In genomic region chr5:74685979-74686631, GRCh38 we compare ENCODE assay signal across 8 cellular contexts. TPM values are rescaled to one million over a fixed set of nuclear protein-coding genes. Genes with fewer than 3 reads are reported as not detected.
DNase-seq lines count a peak whose midpoint lies in the region; ATAC-seq and TF ChIP-seq lines count a peak whose summit lies in the region.

No MANE protein-coding gene starts in this region.

- CTCF ChIA-PET in CD8-positive, alpha-beta T cell (lab: Charles Lee), result interaction anchor here (1.5 kb wide), 1 partner anchor 81 kb away, joined by 3 read pairs; the partner anchor contains the start of genes GFM2 and NSA2
- CTCF ChIA-PET in mammary epithelial cell (lab: Charles Lee; ENCODE audit: low non-redundant PET), result no interaction called here

- H3K4me3 Mint-ChIP-seq in CD8-positive, alpha-beta T cell, result peak overlapping the region; percentile 85

- no peak for TF ChIP-seq CTCF in CD8-positive, alpha-beta T cell (IDR thresholded peaks at IDR 0.05)
- TF ChIP-seq CTCF in mammary epithelial cell (conservative IDR thresholded peaks at IDR 0.05 in 1 of 2, IDR thresholded peaks at IDR 0.05 in 1 of 2; ENCODE audit: extremely low read depth in 1 of 2, insufficient read depth in 1 of 2, low read depth in 1 of 2, low read length in 2 of 2) (no peak), right lobe of liver (IDR thresholded peaks at IDR 0.05) (no peak), tibial artery (IDR thresholded peaks at IDR 0.05) (no peak)

- H3K4me1 ChIP-seq in CD8-positive, alpha-beta T cell (ENCODE audit: insufficient read depth, low read length), result peaks cover 9% of the 10 kb centered on the region
- H3K4me1 ChIP-seq in HUES64 (ENCODE audit: insufficient read depth, low read length) (0 out of 2 replicates have a peak, but pooled peaks cover 3% of the 10 kb centered on the region), mammary epithelial cell (ENCODE audit: insufficient read depth, low read length) (peaks cover 17% of the 10 kb centered on the region), right lobe of liver (peaks cover 0 to 20% (median 3%) of the 10 kb centered on the region in 4 donors), tibial artery (peaks cover 0 to 20% (median 17%) of the 10 kb centered on the region in 4 donors)

- H3K9me3 ChIP-seq in CD8-positive, alpha-beta T cell (ENCODE audit: low read length), result no peaks in the 10 kb centered on the region
- H3K9me3 ChIP-seq in HUES64 (ENCODE audit: insufficient read depth, low read depth, low read length) (no peaks in the 10 kb centered on the region), mammary epithelial cell (replicated peaks; ENCODE audit: insufficient read depth, low read length) (no peaks in the 10 kb centered on the region), right lobe of liver (no peaks in the 10 kb centered on the region), tibial artery (no peaks in the 10 kb centered on the region)

- H3K36me3 ChIP-seq in CD8-positive, alpha-beta T cell (ENCODE audit: insufficient read depth, low read length), result peaks cover 4% of the 10 kb centered on the region
- H3K36me3 ChIP-seq in HUES64 (ENCODE audit: insufficient read depth, low read length) (peaks cover 21% of the 10 kb centered on the region), mammary epithelial cell (ENCODE audit: insufficient read depth, low read length) (peaks cover 14% of the 10 kb centered on the region), right lobe of liver (peaks cover 0 to 12% (median 2%) of the 10 kb centered on the region in 4 donors), tibial artery (peaks cover 4 to 17% (median 14%) of the 10 kb centered on the region in 3 donors)

- peak overlapping the region; percentile 76 for H3K4me2 ChIP-seq in mammary epithelial cell (ENCODE audit: insufficient read depth, low read depth, low read length)

- peaks cover 24% of the 10 kb centered on the region for H3K4me1 Mint-ChIP-seq in CD8-positive, alpha-beta T cell (ENCODE audit: low read depth)

- TSS peak; percentile 14 for BruUV-seq in mammary epithelial cell (replicated peaks; lab: Mats Ljungman, UMichigan)

- POLR2A ChIA-PET in CD8-positive, alpha-beta T cell (lab: Charles Lee), result no interaction called here

- in situ Hi-C loops in mammary epithelial cell (cut with MboI; ENCODE audit: low sequenced_read_pairs in 2 of 2), result no loop called here

- H3K36me3 Mint-ChIP-seq in CD8-positive, alpha-beta T cell, result peaks cover 21% of the 10 kb centered on the region

- peak overlapping the region; percentile 78 for H3K4me3 ChIP-seq in CD8-positive, alpha-beta T cell (ENCODE audit: low read depth, low read length)
- H3K4me3 ChIP-seq in HUES64 (ENCODE audit: low read length) (peak overlapping the region; percentile 77), mammary epithelial cell (replicated peaks in 1 of 3; ENCODE audit: insufficient read depth in 1 of 3, low read depth in 2 of 3, low read length in 3 of 3) (peak overlapping the region; percentile 74 to 90 (median 88)), right lobe of liver (peak overlapping the region; percentile 63 to 98 (median 74)), tibial artery (peak overlapping the region; percentile 60 to 66)

- no peak for DNase-seq in CD8-positive, alpha-beta T cell
- DNase-seq in mammary epithelial cell (peak; percentile 20), right lobe of liver (no peak), tibial artery (peak in 1 of 2 donors; percentile 38), dedifferentiated amniotic fluid mesenchymal stem cell (ENCODE audit: extremely low spot score) (no peak)

- H2AFZ ChIP-seq in mammary epithelial cell (ENCODE audit: low read depth, low read length), result peak overlapping the region; percentile 90

- ATAC-seq in CD8-positive, alpha-beta T cell, result peak; percentile 12
- peak; percentile 51 for ATAC-seq in GM21390 (IDR thresholded peaks at IDR 0.05; ENCODE audit: unreplicated experiment)
- ATAC-seq in right lobe of liver, result peak in 3 of 4 donors; percentile 2 to 21 (median 17)
- ATAC-seq in HG03039 (IDR thresholded peaks at IDR 0.05; ENCODE audit: unreplicated experiment), result no peak

- peak overlapping the region; percentile 86; the same call in 1 of the 2 replicates for H3K9ac ChIP-seq in HUES64 (ENCODE audit: low read depth, low read length)
- H3K9ac ChIP-seq in mammary epithelial cell (ENCODE audit: insufficient read depth, low read length), result peak overlapping the region; percentile 86

- peak overlapping the region; percentile 74 for H3K27ac Mint-ChIP-seq in CD8-positive, alpha-beta T cell

- H4K20me1 ChIP-seq in mammary epithelial cell (ENCODE audit: insufficient read depth, low read length), result no peaks in the 10 kb centered on the region

- intact Hi-C loops in CD8-positive, alpha-beta T cell (cut with DNase I, micrococcal nuclease), result loop anchor here (2.0 to 5.0 kb wide), 3 partner anchors 81 to 1299 kb away; partner anchors contain the start of genes GFM2 (in 2 of the 2) and NSA2 (in 2 of the 2)
- intact Hi-C loops in mammary epithelial cell (cut with micrococcal nuclease) (loop anchor here (2.0 to 10.0 kb wide), 2 partner anchors 77 to 369 kb away; partner anchors contain the start of gene GCNT4), right lobe of liver (cut with DNase I) (no loop called here), tibial artery (cut with DNase I; ENCODE audit: low total_unique reads) (loop anchor here (5.0 kb wide), 1 partner anchor 76 kb away; no protein-coding TSS in a partner anchor)

- peaks cover 36% of the 10 kb centered on the region for H3K79me2 ChIP-seq in mammary epithelial cell (ENCODE audit: insufficient read depth, low read length)

- dilution Hi-C loops in mammary epithelial cell (cut with HindIII; ENCODE audit: low sequenced_read_pairs), result no loop called here

- 61% methylated on average over 10 of the region's 10 CpGs for WGBS in HUES64
- 15% methylated on average over 10 of the region's 10 CpGs for WGBS in mammary epithelial cell (ENCODE audit: low coverage, missing lambda C conversion rate)
- WGBS in right lobe of liver (ENCODE audit: insufficient coverage, low coverage, low lambda C conversion rate, missing lambda C conversion rate), result 32% methylated on average over 5 of the region's 10 CpGs

- no peaks in the 10 kb centered on the region for H3K27me3 Mint-ChIP-seq in CD8-positive, alpha-beta T cell (ENCODE audit: low read depth)

- no peak overlapping the region for H3K27ac ChIP-seq in CD8-positive, alpha-beta T cell (ENCODE audit: low read depth, low read length)
- H3K27ac ChIP-seq in HUES64 (ENCODE audit: low read depth, low read length) (no peak overlapping the region), mammary epithelial cell (ENCODE audit: insufficient read depth, low read depth, low read length) (peak overlapping the region; percentile 74), right lobe of liver (peak overlapping the region; percentile 66 to 87 (median 84)), tibial artery (peak overlapping the region; percentile 76 to 83)

- no peaks in the 10 kb centered on the region for H3K27me3 ChIP-seq in CD8-positive, alpha-beta T cell (ENCODE audit: insufficient read depth, low read length)
- H3K27me3 ChIP-seq in HUES64 (ENCODE audit: insufficient read depth, low read length) (no peaks in the 10 kb centered on the region), mammary epithelial cell (ENCODE audit: insufficient read depth, low read length) (no peaks in the 10 kb centered on the region), right lobe of liver (no peaks in the 10 kb centered on the region), tibial artery (no peaks in the 10 kb centered on the region)

- peak; percentile 28 for TF ChIP-seq POLR2A in right lobe of liver (IDR thresholded peaks at IDR 0.05)

- H3K9me3 Mint-ChIP-seq in CD8-positive, alpha-beta T cell, result no peaks in the 10 kb centered on the region

RNA-seq across cellular contexts. Expression of gene HEXB, which starts 1.1 kb away (rescaled TPM):
- 10 to 100 TPM; 29.2 to 37.0 TPM for total RNA-seq in CD8-positive, alpha-beta T cell
- polyA plus RNA-seq in HUES64 (2013, experiment 1 of 2), result 44.7 TPM
- polyA plus RNA-seq in HUES64 (2013, experiment 2 of 2), result 42.7 TPM
- total RNA-seq in mammary epithelial cell (100 to 1,000 TPM; 101 to 122 TPM), right lobe of liver (100 to 1,000 TPM in 3 of 6 experiments, 10 to 100 TPM in 3; 67.8 to 174 (median 121) TPM)
- 81.6 TPM for polyA plus RNA-seq in mammary epithelial cell
- 109 TPM for polyA minus RNA-seq in mammary epithelial cell

RNA-seq across cellular contexts. Expression of gene ENC1, which starts 45.6 kb away (rescaled TPM):
- total RNA-seq in CD8-positive, alpha-beta T cell, result 10 to 100 TPM; 44.2 to 51.1 TPM
- 27.9 TPM for polyA plus RNA-seq in HUES64 (2013, experiment 1 of 2)
- 33.0 TPM for polyA plus RNA-seq in HUES64 (2013, experiment 2 of 2)
- total RNA-seq in mammary epithelial cell (100 to 1,000 TPM in 1 of 2 donors, 10 to 100 TPM in 1; 42.4 to 392 TPM), right lobe of liver (1 to 10 TPM; 4.5 to 6.8 (median 5.5) TPM)
- polyA plus RNA-seq in mammary epithelial cell, result 41.6 TPM
- polyA minus RNA-seq in mammary epithelial cell, result 117 TPM

Comparison
In these comparisons a context has a peak if more than half of its experiments do, and no peak if none do; other contexts are left out.
1. H3K27ac ChIP-seq: peak in mammary epithelial cell (single experiment), right lobe of liver (3 of 3) and tibial artery (2 of 2); none in CD8-positive, alpha-beta T cell (single experiment) and HUES64 (single experiment).
2. RNA of gene ENC1, which starts 45.6 kb away (total RNA-seq): 42.4 to 392 TPM in mammary epithelial cell and 44.2 to 51.1 TPM in CD8-positive, alpha-beta T cell; 4.5 to 6.8 TPM in right lobe of liver; every median in the first group is over 4 times any median in the second.
3. intact Hi-C loops: an anchor here in CD8-positive, alpha-beta T cell (2.0 to 5.0 kb wide), mammary epithelial cell (2.0 to 10.0 kb wide) and tibial artery (5.0 kb wide); none called in right lobe of liver.
4. Peak in every context shown above with its lines, with median percentiles within 50 percentile points of each other: H3K4me3 ChIP-seq.